ENCODE assay signal across 1 cellular context in genomic region chr13:42997381-42997780, GRCh38.
A peak's percentile ranks its signal among the peaks of the same experiment; 100 is the strongest.
TF ChIP-seq lines count a peak whose summit lies in the region.

No MANE protein-coding gene starts in this region.

TF ChIP-seq in GM12878, 131 proteins besides CTCF, POLR2A, EP300 and RAD21 (continued from another document and continues in another):
- no peak for TF ChIP-seq ZBTB11 (CRISPR knock-in tag; IDR thresholded peaks at IDR 0.05)
- no peak for TF ChIP-seq HDGF (IDR thresholded peaks at IDR 0.05)
- no peak for TF ChIP-seq HDAC2 (IDR thresholded peaks at IDR 0.05)
- TF ChIP-seq NBN (IDR thresholded peaks at IDR 0.05) = no peak; the same call in 1 of the 2 replicates
- no peak for TF ChIP-seq E4F1 (IDR thresholded peaks at IDR 0.05; ENCODE audit: borderline replicate concordance, partially characterized antibody)
- no peak for TF ChIP-seq TAF1 (IDR thresholded peaks at IDR 0.05; ENCODE audit: borderline replicate concordance, low read depth, low read length)
- no peak for TF ChIP-seq PRDM15 (CRISPR knock-in tag; IDR thresholded peaks at IDR 0.05)
- TF ChIP-seq MEF2A (IDR thresholded peaks at IDR 0.05; ENCODE audit: insufficient read depth, low read depth, low read length) = 0 out of 2 replicates have a peak, but pooled peaks have one; percentile 10
- no peak for TF ChIP-seq MXI1 (IDR thresholded peaks at IDR 0.05; ENCODE audit: low read depth, low read length)
- TF ChIP-seq ZNF592 (IDR thresholded peaks at IDR 0.05) = no peak
- no peak for TF ChIP-seq NFYA (IDR thresholded peaks at IDR 0.05; ENCODE audit: borderline replicate concordance, low read depth, low read length)
- TF ChIP-seq PKNOX1 (IDR thresholded peaks at IDR 0.05) = peak; percentile 68
- TF ChIP-seq POLR2AphosphoS5 (IDR thresholded peaks at IDR 0.05; ENCODE audit: low read length) = no peak
- TF ChIP-seq BCLAF1 (IDR thresholded peaks at IDR 0.05) = no peak
- TF ChIP-seq BCL3 (IDR thresholded peaks at IDR 0.05; ENCODE audit: borderline replicate concordance, insufficient read depth, low read depth, low read length, poor library complexity, severe bottlenecking) = no peak
- no peak for TF ChIP-seq SMC3 (IDR thresholded peaks at IDR 0.05; ENCODE audit: borderline replicate concordance, low read length)
- TF ChIP-seq GATAD2B (conservative IDR thresholded peaks at IDR 0.05; ENCODE audit: low read depth) = no peak
- TF ChIP-seq ZBTB40 (IDR thresholded peaks at IDR 0.05; ENCODE audit: borderline replicate concordance) = no peak
- TF ChIP-seq RUNX3 (IDR thresholded peaks at IDR 0.05; ENCODE audit: low read length) = peak; percentile 17; the same call in 1 of the 2 replicates
- TF ChIP-seq KLF5 (IDR thresholded peaks at IDR 0.05; ENCODE audit: partially characterized antibody) = peak; percentile 19
- no peak for TF ChIP-seq TCF7 (IDR thresholded peaks at IDR 0.05; ENCODE audit: borderline replicate concordance)
- no peak for TF ChIP-seq ELK1 (IDR thresholded peaks at IDR 0.05; ENCODE audit: low read depth, low read length)
- TF ChIP-seq BACH1 (IDR thresholded peaks at IDR 0.05; ENCODE audit: borderline replicate concordance) = no peak
- no peak for TF ChIP-seq MTA2 (IDR thresholded peaks at IDR 0.05; ENCODE audit: low read depth)
- no peak for TF ChIP-seq SREBF1 (IDR thresholded peaks at IDR 0.05; ENCODE audit: low read length)
- TF ChIP-seq SIX5 (IDR thresholded peaks at IDR 0.05; ENCODE audit: low read depth, low read length, severe bottlenecking) = no peak
- TF ChIP-seq JUND (IDR thresholded peaks at IDR 0.05; ENCODE audit: low read depth, low read length) = no peak
- 0 out of 4 replicates have a peak, but pooled peaks of 1 of the 2 experiments have one; percentile 45 for TF ChIP-seq BHLHE40 (IDR thresholded peaks at IDR 0.05; ENCODE audit: borderline replicate concordance in 1 of 2, low read depth in 2 of 2, low read length in 1 of 2)
